Comparison of ENCODE assay signal across 24 cellular contexts in genomic region chr5:881551-881935, GRCh38.
"Had no signal": no experiment of that assay in that cellular context is flagged by ENCODE, and none has a peak within 500 bp of the region (broad histone marks: within the 10 kb centered on the region; RNA-seq: fewer than 3 reads in every experiment).

No MANE protein-coding gene starts in this region.

- H3K9me3 ChIP-seq: adrenal gland, gastroesophageal sphincter, thoracic aorta, uterus had no signal

- H3K4me2 ChIP-seq: hepatocyte had no signal

- H3K4me1 ChIP-seq: adrenal gland, gastroesophageal sphincter, uterus had no signal

- H3K27ac Mint-ChIP-seq: brain, nephron had no signal

- H3K27me3 ChIP-seq: adrenal gland, cardiac muscle cell, gastroesophageal sphincter, hepatocyte, uterus had no signal

- H3K27me3 Mint-ChIP-seq: activated CD4-positive, alpha-beta T cell treated with anti-CD3 and anti-CD28 coated beads, Interleukin-2, amount 10 ng/mL, durations not matched to agents 7 days and 5 days; brain had no signal

- DNase-seq: activated CD4-positive, alpha-beta T cell treated with anti-CD3 and anti-CD28 coated beads, Interleukin-2, amount 10 ng/mL, durations not matched to agents 7 days and 5 days; activated CD8-positive, alpha-beta T cell treated with anti-CD3 and anti-CD28 coated beads, Interleukin-2, amount 10 ng/mL, durations not matched to agents 7 days and 5 days; activated naive CD4-positive, alpha-beta T cell; adrenal gland; cortex of kidney; islet precursor cell; left cardiac atrium; left ventricle myocardium superior; mammary epithelial cell; occipital lobe; stimulated activated CD4-positive, alpha-beta T cell treated with anti-CD3 and anti-CD28 coated beads, Interleukin-12 subunit alpha, Interleukin-12 subunit beta, amount 100 ng/mL, for 4 hours; stimulated activated CD4-positive, alpha-beta T cell treated with anti-CD3 and anti-CD28 coated beads, Interleukin-4, amount 100 ng/mL, for 1 hour; T-helper 9 cell; trophoblast cell had no signal

- H3K4me3 ChIP-seq: adrenal gland, cardiac muscle cell, gastroesophageal sphincter, hepatocyte, thoracic aorta, uterus had no signal

- H3K9me3 Mint-ChIP-seq: brain, nephron had no signal

- H3K36me3 ChIP-seq: uterus had no signal

- H3K4me1 Mint-ChIP-seq: brain, nephron had no signal

- ATAC-seq: activated CD4-positive, CD25-positive, alpha-beta regulatory T cell treated with anti-CD3 and anti-CD28 coated beads, Interleukin-2, amount 50 U/mL, for 24 hours; activated CD8-positive, alpha-beta T cell treated with anti-CD3 and anti-CD28 coated beads, Interleukin-2, amount 10 ng/mL, durations not matched to agents 7 days and 5 days; gastroesophageal sphincter; left cardiac atrium; left ventricle myocardium superior; right cardiac atrium had no signal

- H2AFZ ChIP-seq: hepatocyte had no signal

- H3K27ac ChIP-seq: adrenal gland, cardiac muscle cell, gastroesophageal sphincter, hepatocyte, thoracic aorta, uterus, VCaP had no signal

- H3K4me3 Mint-ChIP-seq: brain, nephron had no signal
